In the genomic region with DNA sequence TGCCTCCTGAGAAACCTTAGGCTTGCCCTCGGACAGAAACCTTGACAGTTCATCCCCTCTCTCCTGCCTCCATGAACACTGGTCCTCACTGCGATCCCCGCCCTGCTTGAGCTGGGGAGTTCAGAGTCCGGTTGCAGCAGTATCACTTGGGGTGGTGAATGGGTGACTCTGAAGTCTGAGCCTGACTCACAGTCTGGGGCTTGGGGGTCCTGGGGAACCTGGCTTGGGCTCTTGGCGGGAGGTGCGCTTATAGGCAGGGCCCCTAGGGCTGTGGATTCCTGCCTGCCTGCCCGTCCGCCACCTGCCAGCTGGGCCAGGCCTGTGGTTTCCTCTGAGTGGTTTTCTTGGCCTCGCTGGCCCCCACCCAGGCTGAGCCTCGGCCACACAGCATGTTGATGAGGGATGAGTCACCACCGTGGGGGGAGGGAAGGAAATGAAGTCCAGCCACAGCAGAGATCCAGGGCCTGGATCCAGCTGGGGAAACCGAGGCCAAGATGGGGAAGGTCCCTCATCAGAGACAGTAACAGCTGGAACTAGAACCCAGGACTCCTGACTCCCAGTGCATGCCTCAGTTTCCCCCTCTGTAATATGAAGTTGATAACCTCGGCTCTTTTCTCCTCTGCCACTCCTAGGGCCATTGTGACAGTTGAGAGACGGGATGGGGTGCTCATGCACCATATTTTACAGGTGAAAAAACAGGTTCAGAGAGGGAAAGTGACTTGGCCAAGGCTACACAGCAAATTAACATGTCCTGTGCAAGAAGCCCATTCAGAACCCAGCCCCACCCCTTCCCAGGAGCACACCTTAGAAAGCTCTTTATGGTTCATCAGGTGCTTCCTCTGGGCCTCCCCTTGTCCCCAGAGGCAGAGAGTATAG, we compare ENCODE assay signal across 8 cellular contexts. TPM values are rescaled to one million over a fixed set of nuclear protein-coding genes. Genes with fewer than 3 reads are reported as not detected.
DNase-seq lines count a peak whose midpoint lies in the region; ATAC-seq and FAIRE-seq lines count a peak whose summit lies in the region.

No MANE protein-coding gene starts in this region.

- no peaks in the 10 kb centered on the region for H3K36me3 ChIP-seq in SJCRH30
- H3K36me3 ChIP-seq in aorta (ENCODE audit: control insufficient read depth in 1 of 2, insufficient read depth in 2 of 2, low read length in 1 of 2) = no peaks in the 10 kb centered on the region

- H3K27ac ChIP-seq in SJCRH30 = peak overlapping the region; percentile 90
- peak overlapping the region in 1 of 2 donors; percentile 18 for H3K27ac ChIP-seq in aorta (ENCODE audit: low read depth in 1 of 2, low read length in 2 of 2)

- peaks cover 7% of the 10 kb centered on the region for H3K4me1 Mint-ChIP-seq in memory B cell

- H3K9me3 ChIP-seq in SJCRH30 (replicated peaks) = no peaks in the 10 kb centered on the region
- H3K9me3 ChIP-seq in aorta (ENCODE audit: control insufficient read depth, low read length) = no peaks in the 10 kb centered on the region

- no peaks in the 10 kb centered on the region for H3K27me3 ChIP-seq in SJCRH30
- no peaks in the 10 kb centered on the region for H3K27me3 ChIP-seq in aorta (ENCODE audit: control insufficient read depth in 1 of 2, insufficient read depth in 2 of 2, low read length in 1 of 2)

- H3K4me1 ChIP-seq in SJCRH30 (peaks cover 79% of the 10 kb centered on the region), aorta (ENCODE audit: control insufficient read depth in 1 of 2, insufficient read depth in 2 of 2, low read length in 2 of 2) (no peaks in the 10 kb centered on the region)

- 15 to 18% methylated on average over 14 of the region's 14 CpGs for WGBS in aorta, 2 donors

- H3K27me3 Mint-ChIP-seq in memory B cell = no peaks in the 10 kb centered on the region

- H3K4me3 Mint-ChIP-seq in memory B cell = no peak overlapping the region

- H3K4me3 ChIP-seq in SJCRH30 (no peak overlapping the region), aorta (ENCODE audit: low read length in 2 of 2) (no peak overlapping the region)

- FAIRE-seq in GM18507 (lab: Jason Lieb, UNC) = peak; percentile 64

- ATAC-seq in HG03342 (IDR thresholded peaks at IDR 0.05; ENCODE audit: unreplicated experiment) (peak; percentile 50), memory B cell (ENCODE audit: low read depth) (peak; percentile 43), aorta (ENCODE audit: low FRiP score) (peak; percentile 76), GM19455 (IDR thresholded peaks at IDR 0.05; ENCODE audit: unreplicated experiment) (no peak)

- H3K27ac Mint-ChIP-seq in memory B cell = no peak overlapping the region

- DNase-seq in AG20443 (ENCODE audit: low spot score) (peak; percentile 96), GM18507 (ENCODE audit: extremely low spot score, insufficient read length, low read depth) (peak; percentile 51), SJCRH30 (peak; percentile 98), dermis blood vessel endothelial cell (peak; percentile 92), memory B cell (ENCODE audit: low spot score in 2 of 2) (no peak), aorta (peak; percentile 94 to 95)

- intact Hi-C loops in aorta (cut with DNase I) = no loop called here

- H3K36me3 Mint-ChIP-seq in memory B cell = no peaks in the 10 kb centered on the region

- H3K9me3 Mint-ChIP-seq in memory B cell = no peaks in the 10 kb centered on the region

RNA-seq across cellular contexts. Expression of a gene that starts 9.2 kb away (rescaled TPM):
- 55.5 and 69.0 TPM in 2 replicates for total RNA-seq in SJCRH30 (2014; rRNA removed; shearing (Covaris generic))
- 0.09 TPM in 1 of 2 replicates, not detected in the other for total RNA-seq in dermis blood vessel endothelial cell
- total RNA-seq in aorta = 10 to 100 TPM in 1 of 2 donors, 1 to 10 TPM in 1; 10.0 to 20.2 TPM
- 10 to 100 TPM; 11.4 to 76.4 TPM for polyA plus RNA-seq in aorta

RNA-seq across cellular contexts. Expression of a gene that starts 17.1 kb away (rescaled TPM):
- total RNA-seq in SJCRH30 (2014; rRNA removed; shearing (Covaris generic)) = 3.1 and 3.5 TPM in 2 replicates
- total RNA-seq in dermis blood vessel endothelial cell (8.5 and 8.7 TPM in 2 replicates), aorta (under 1 TPM in 1 of 2 donors, not detected in 1; 0.30 TPM)
- polyA plus RNA-seq in aorta = 1 to 10 TPM in 1 of 2 donors, not detected in 1; 8.1 TPM

RNA-seq across cellular contexts. Expression of a gene that starts 34.1 kb away (rescaled TPM):
- total RNA-seq in SJCRH30 (2014; rRNA removed; shearing (Covaris generic)) = 2.5 and 2.9 TPM in 2 replicates
- total RNA-seq in dermis blood vessel endothelial cell (0.14 and 0.34 TPM in 2 replicates), aorta (1 to 10 TPM; 2.4 to 4.7 TPM)
- 10 to 100 TPM in 1 of 2 donors, 1 to 10 TPM in 1; 2.6 to 31.7 TPM for polyA plus RNA-seq in aorta

RNA-seq across cellular contexts. Expression of a gene that starts 34.2 kb away (rescaled TPM):
- 0.05 TPM in 1 of 2 replicates, not detected in the other for total RNA-seq in SJCRH30 (2014; rRNA removed; shearing (Covaris generic))
- total RNA-seq in dermis blood vessel endothelial cell (0.14 TPM in 1 of 2 replicates, not detected in the other), aorta (under 1 TPM; 0.19 to 0.81 TPM)
- under 1 TPM in 1 of 2 donors, not detected in 1; 0.61 TPM for polyA plus RNA-seq in aorta

Comparison
In these comparisons a context has a peak if more than half of its experiments do, and no peak if none do; other contexts are left out.
1. DNase-seq: peak in AG20443 (single experiment), GM18507 (single experiment), SJCRH30 (2 of 2), dermis blood vessel endothelial cell (single experiment) and aorta (2 of 2); none in memory B cell (0 of 2).
2. RNA of a gene that starts 9.2 kb away (total RNA-seq): 55.5 to 69.0 TPM in SJCRH30 and 10.0 to 20.2 TPM in aorta; 0.09 TPM in dermis blood vessel endothelial cell; every median in the first group is over 10 times any median in the second.